ENCODE assay signal across 15 cellular contexts in genomic region chr3:63514678-63515077, GRCh38.
A peak's percentile ranks its signal among the peaks of the same experiment; 100 is the strongest.
DNase-seq lines count a peak whose midpoint lies in the region; ATAC-seq and TF ChIP-seq lines count a peak whose summit lies in the region.
"Had no signal": no experiment of that assay in that cellular context is flagged by ENCODE, and none has a peak within 500 bp of the region (broad histone marks: within the 10 kb centered on the region; RNA-seq: fewer than 3 reads in every experiment).

No MANE protein-coding gene starts in this region.

- H3K9me3 ChIP-seq in A673 (ENCODE audit: low read depth, low read length, poor library complexity, severe bottlenecking) = no peaks in the 10 kb centered on the region
- H3K9me3 ChIP-seq: BLaER1 treated with 17β-estradiol and CSF1 and Interleukin-3, amounts not matched to agents 10 nM and 100 nM; Caco-2 had no signal

- no peaks in the 10 kb centered on the region for H3K36me3 ChIP-seq in A673 (ENCODE audit: insufficient read depth, low read length, poor library complexity, severe bottlenecking)
- H3K36me3 ChIP-seq: BLaER1 treated with 17β-estradiol and CSF1 and Interleukin-3, amounts not matched to agents 10 nM and 100 nM had no signal

- intact Hi-C loops in A673 (cut with micrococcal nuclease; ENCODE audit: unreplicated experiment) = no loop called here

- CTCF ChIA-PET in A673 (lab: Charles Lee) = no interaction called here

- peaks cover 14% of the 10 kb centered on the region for H3K4me1 ChIP-seq in A673 (ENCODE audit: insufficient read depth, low read length, poor library complexity, severe bottlenecking)
- H3K4me1 ChIP-seq: BLaER1 treated with 17β-estradiol and CSF1 and Interleukin-3, amounts not matched to agents 10 nM and 100 nM; Caco-2 had no signal

- DNase-seq in A673 (ENCODE audit: low spot score) (peak; percentile 56), astrocyte of the hippocampus (ENCODE audit: low read depth, low spot score) (peak; percentile 36), retinal pigment epithelial cell (ENCODE audit: low read depth) (peak; percentile 99), NK-92 (lab: John Stamatoyannopoulos, UW; ENCODE audit: unreplicated experiment) (no peak)
- DNase-seq: 8988T; AML-193; Caco-2; Calu3; CD4-positive, alpha-beta T cell; CD8-positive, alpha-beta T cell; DMS79 treated with DMSO at 0.1 percent for 48 hours; GF-D8 had no signal

- H3K27ac ChIP-seq in A673 (ENCODE audit: low read depth, low read length, poor library complexity, severe bottlenecking) = no peak overlapping the region
- H3K27ac ChIP-seq: BLaER1 treated with 17β-estradiol and CSF1 and Interleukin-3, amounts not matched to agents 10 nM and 100 nM; C4-2B had no signal

- BruUV-seq in A673 (replicated peaks; lab: Mats Ljungman, UMichigan) = no TSS peak

- no peak for ATAC-seq in GM21825 (IDR thresholded peaks at IDR 0.05; ENCODE audit: unreplicated experiment)
- ATAC-seq: CD8-positive, alpha-beta T cell had no signal

- H3K27me3 ChIP-seq in A673 (replicated peaks; ENCODE audit: insufficient read depth, low read depth, low read length, poor library complexity) = no peaks in the 10 kb centered on the region
- H3K27me3 ChIP-seq: BLaER1 treated with 17β-estradiol and CSF1 and Interleukin-3, amounts not matched to agents 10 nM and 100 nM had no signal

- TF ChIP-seq CTCF in A673 (conservative IDR thresholded peaks at IDR 0.05; ENCODE audit: low read depth, low read length) (no peak), retinal pigment epithelial cell (conservative IDR thresholded peaks at IDR 0.05; ENCODE audit: low read depth, low read length) (no peak)

- POLR2A ChIA-PET in A673 (lab: Charles Lee; ENCODE audit: low non-redundant PET) = no interaction called here

- H3K4me3 ChIP-seq in A673 (ENCODE audit: low read depth, low read length, poor library complexity, severe bottlenecking) (no peak overlapping the region), retinal pigment epithelial cell (ENCODE audit: low read length) (no peak overlapping the region)
- H3K4me3 ChIP-seq: BLaER1 treated with 17β-estradiol and CSF1 and Interleukin-3, amounts not matched to agents 10 nM and 100 nM had no signal
